Comparison of ENCODE assay signal across 16 cellular contexts in genomic region chr11:113715273-113715672, GRCh38. TPM values are rescaled to one million over a fixed set of nuclear protein-coding genes. Genes with fewer than 3 reads are reported as not detected.
A peak's percentile ranks its signal among the peaks of the same experiment; 100 is the strongest.
DNase-seq lines count a peak whose midpoint lies in the region; ATAC-seq and TF ChIP-seq lines count a peak whose summit lies in the region.
"Had no signal": no experiment of that assay in that cellular context is flagged by ENCODE, and none has a peak within 500 bp of the region (broad histone marks: within the 10 kb centered on the region; RNA-seq: fewer than 3 reads in every experiment).

No MANE protein-coding gene starts in this region.

- peaks cover 3% of the 10 kb centered on the region for H3K9me3 ChIP-seq in suprapubic skin
- H3K9me3 ChIP-seq: A549 had no signal

- TF ChIP-seq EP300 in suprapubic skin (IDR thresholded peaks at IDR 0.05): no peak

- H3K27ac ChIP-seq in angular gyrus (ENCODE audit: low read depth, low read length) (peak overlapping the region; percentile 95), cingulate gyrus (ENCODE audit: low read depth, low read length) (peak overlapping the region; percentile 95), layer of hippocampus (ENCODE audit: low read depth, low read length) (peak overlapping the region; percentile 89), suprapubic skin (peak overlapping the region; percentile 60)
- H3K27ac ChIP-seq: 22Rv1, A549, C4-2B had no signal

- no peak for DNase-seq in suprapubic skin (ENCODE audit: low spot score in 2 of 2)
- DNase-seq in activated CD4-positive, alpha-beta T cell treated with anti-CD3 and anti-CD28 coated beads for 4 hours: no peak
- no peak for DNase-seq in DMS153 treated with DMSO at 0.1 percent for 48 hours (lab: John Stamatoyannopoulos, UW; ENCODE audit: unreplicated experiment)
- DNase-seq: AML-193; Caco-2; CD4-positive, alpha-beta T cell; DMS79; GDM1; H9 had no signal

- no peak overlapping the region for H3K4me3 ChIP-seq in suprapubic skin
- H3K4me3 ChIP-seq: A549 had no signal

- ATAC-seq in GM19023 (IDR thresholded peaks at IDR 0.05; ENCODE audit: unreplicated experiment): no peak
- ATAC-seq: A549 had no signal

- H3K27me3 ChIP-seq in layer of hippocampus (ENCODE audit: control insufficient read depth, insufficient read depth, low read length) (no peaks in the 10 kb centered on the region), suprapubic skin (no peaks in the 10 kb centered on the region)

- no peak for TF ChIP-seq POLR2A in suprapubic skin (IDR thresholded peaks at IDR 0.05)

- 88% methylated on average over 1 of the region's 1 CpG for WGBS in suprapubic skin

- H3K4me1 ChIP-seq in suprapubic skin: no peaks in the 10 kb centered on the region
- H3K4me1 ChIP-seq: A549, Caco-2 had no signal

- H3K36me3 ChIP-seq in suprapubic skin: peaks cover 17% of the 10 kb centered on the region

- no peak for TF ChIP-seq CTCF in suprapubic skin (IDR thresholded peaks at IDR 0.05)

RNA-seq across cellular contexts. Expression of gene TMPRSS5, which starts 9.2 kb away (rescaled TPM):
- 1 to 10 TPM; 1.2 to 4.9 (median 1.8) TPM for total RNA-seq in suprapubic skin

RNA-seq across cellular contexts. Expression of gene ZW10, which starts 58.2 kb away (rescaled TPM):
- total RNA-seq in suprapubic skin: 10 to 100 TPM; 15.0 to 22.7 (median 20.8) TPM
